22 cellular contexts compared by ENCODE assay signal in the genomic region with DNA sequence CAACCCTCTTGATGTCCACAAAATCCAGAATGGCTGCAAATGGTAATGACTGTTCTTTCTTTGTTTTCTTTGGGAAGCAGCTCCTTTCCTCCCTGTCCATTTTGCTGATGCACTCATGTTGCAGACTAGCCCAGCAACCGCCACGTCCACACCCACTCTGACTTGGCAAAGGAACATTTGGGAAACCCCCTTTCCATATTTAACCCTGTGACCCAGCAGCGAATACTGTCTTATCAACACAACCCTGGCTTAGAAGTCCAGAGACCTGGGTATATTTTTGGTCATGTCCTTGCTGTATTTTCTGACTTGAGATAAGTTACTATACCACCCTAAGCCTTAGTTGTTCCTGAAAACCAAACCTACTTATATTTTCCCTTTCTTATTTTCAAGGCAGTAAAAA. TPM values are rescaled to one million over a fixed set of nuclear protein-coding genes. Genes with fewer than 3 reads are reported as not detected.
DNase-seq lines count a peak whose midpoint lies in the region; ATAC-seq, FAIRE-seq and TF ChIP-seq lines count a peak whose summit lies in the region.
"Had no signal": no experiment of that assay in that cellular context is flagged by ENCODE, and none has a peak within 500 bp of the region (broad histone marks: within the 10 kb centered on the region; RNA-seq: fewer than 3 reads in every experiment).

No MANE protein-coding gene starts in this region.

- H3K27ac Mint-ChIP-seq in astrocyte (ENCODE audit: unreplicated experiment) = peak overlapping the region; percentile 30
- H3K27ac Mint-ChIP-seq in CD4-positive, alpha-beta memory T cell = peak overlapping the region in 1 of 7 donors; percentile 60

- H4K20me1 ChIP-seq in astrocyte (ENCODE audit: insufficient read depth, low read length) = no peaks in the 10 kb centered on the region

- H3K27me3 ChIP-seq in astrocyte (ENCODE audit: insufficient read depth, low read length) = peaks cover 31% of the 10 kb centered on the region
- H3K27me3 ChIP-seq in lower lobe of right lung (ENCODE audit: low read depth) = no peaks in the 10 kb centered on the region
- no peaks in the 10 kb centered on the region for H3K27me3 ChIP-seq in uterus
- no peaks in the 10 kb centered on the region for H3K27me3 ChIP-seq in CD4-positive, alpha-beta memory T cell (ENCODE audit: insufficient read depth, low read length)
- H3K27me3 ChIP-seq: transverse colon had no signal

- FAIRE-seq in astrocyte (lab: Jason Lieb, UNC) (no peak), RCC 7860 (lab: Jason Lieb, UNC) (no peak)

- H3K36me3 ChIP-seq in astrocyte (ENCODE audit: insufficient read depth, low read length) = no peaks in the 10 kb centered on the region
- no peaks in the 10 kb centered on the region for H3K36me3 ChIP-seq in lower lobe of right lung
- no peaks in the 10 kb centered on the region for H3K36me3 ChIP-seq in uterus
- no peaks in the 10 kb centered on the region for H3K36me3 ChIP-seq in CD4-positive, alpha-beta memory T cell (ENCODE audit: insufficient read depth, low read length)
- H3K36me3 ChIP-seq: MG63, prostate gland, transverse colon had no signal

- TF ChIP-seq POLR2A in uterus (IDR thresholded peaks at IDR 0.05) = no peak

- no peak overlapping the region for H3K4me3 Mint-ChIP-seq in astrocyte (ENCODE audit: unreplicated experiment)
- no peak overlapping the region for H3K4me3 Mint-ChIP-seq in CD4-positive, alpha-beta memory T cell
- H3K4me3 Mint-ChIP-seq: nephron had no signal

- POLR2A ChIA-PET in CD4-positive, alpha-beta memory T cell (lab: Charles Lee; ENCODE audit: partially characterized antibody) = no interaction called here

- H3K9ac ChIP-seq in astrocyte (ENCODE audit: low read length) = no peak overlapping the region

- no peak overlapping the region for H3K4me2 ChIP-seq in astrocyte (ENCODE audit: low read length)

- ATAC-seq in lower lobe of right lung = peak; percentile 42 to 62

- H3K4me1 Mint-ChIP-seq in astrocyte (ENCODE audit: low read depth, unreplicated experiment) = peaks cover 4% of the 10 kb centered on the region
- H3K4me1 Mint-ChIP-seq in CD4-positive, alpha-beta memory T cell = peaks cover 0 to 2% (median 0%) of the 10 kb centered on the region in 4 donors

- H3K4me3 ChIP-seq in astrocyte (ENCODE audit: insufficient read depth, low read depth, low read length) = no peak overlapping the region
- no peak overlapping the region for H3K4me3 ChIP-seq in fibroblast of pulmonary artery (replicated peaks; ENCODE audit: low read depth, low read length)
- no peak overlapping the region for H3K4me3 ChIP-seq in lower lobe of right lung
- H3K4me3 ChIP-seq in uterus = no peak overlapping the region
- H3K4me3 ChIP-seq in CD4-positive, alpha-beta memory T cell (ENCODE audit: low read length in 2 of 2) = no peak overlapping the region
- H3K4me3 ChIP-seq: lung, MG63, prostate gland, transverse colon had no signal

- H3K9me3 Mint-ChIP-seq in astrocyte (ENCODE audit: unreplicated experiment) = peaks cover 8% of the 10 kb centered on the region
- peaks cover 0 to 2% (median 0%) of the 10 kb centered on the region in 8 donors for H3K9me3 Mint-ChIP-seq in CD4-positive, alpha-beta memory T cell
- H3K9me3 Mint-ChIP-seq: nephron had no signal

- H3K9me3 ChIP-seq in astrocyte (ENCODE audit: insufficient read depth, low read depth, low read length) = no peaks in the 10 kb centered on the region
- H3K9me3 ChIP-seq in lower lobe of right lung = no peaks in the 10 kb centered on the region
- no peaks in the 10 kb centered on the region for H3K9me3 ChIP-seq in uterus
- no peaks in the 10 kb centered on the region for H3K9me3 ChIP-seq in CD4-positive, alpha-beta memory T cell (ENCODE audit: control insufficient read depth in 1 of 2, low read length in 2 of 2)
- H3K9me3 ChIP-seq: prostate gland had no signal

- H3K4me1 ChIP-seq in astrocyte (ENCODE audit: insufficient read depth, low read length) (no peaks in the 10 kb centered on the region), lower lobe of right lung (peaks cover 38% of the 10 kb centered on the region), uterus (no peaks in the 10 kb centered on the region)
- no peaks in the 10 kb centered on the region for H3K4me1 ChIP-seq in CD4-positive, alpha-beta memory T cell (ENCODE audit: insufficient read depth, low read length)
- H3K4me1 ChIP-seq: transverse colon had no signal

- H3K79me2 ChIP-seq in astrocyte (ENCODE audit: insufficient read depth, low read length) = no peaks in the 10 kb centered on the region

- CTCF ChIA-PET in CD4-positive, alpha-beta memory T cell (lab: Charles Lee; ENCODE audit: partially characterized antibody) = no interaction called here

- peaks cover 3% of the 10 kb centered on the region for H3K36me3 Mint-ChIP-seq in astrocyte (ENCODE audit: low read depth, unreplicated experiment)
- H3K36me3 Mint-ChIP-seq in CD4-positive, alpha-beta memory T cell = no peaks in the 10 kb centered on the region

- no peak overlapping the region for H3K27ac ChIP-seq in astrocyte (ENCODE audit: low read depth, low read length)
- no peak overlapping the region for H3K27ac ChIP-seq in lower lobe of right lung
- H3K27ac ChIP-seq in uterus = no peak overlapping the region
- no peak overlapping the region for H3K27ac ChIP-seq in CD4-positive, alpha-beta memory T cell (ENCODE audit: low read depth, low read length)
- H3K27ac ChIP-seq: prostate gland had no signal

- TF ChIP-seq CTCF in astrocyte (IDR thresholded peaks at IDR 0.05; ENCODE audit: insufficient read depth, low read depth, low read length) (no peak), fibroblast of pulmonary artery (IDR thresholded peaks at IDR 0.05; ENCODE audit: low read length, missing control alignments) (no peak), lower lobe of right lung (IDR thresholded peaks at IDR 0.05) (no peak), uterus (IDR thresholded peaks at IDR 0.05) (no peak)

- H2AFZ ChIP-seq in astrocyte (ENCODE audit: low read depth, low read length) = no peak overlapping the region

- H3K27me3 Mint-ChIP-seq in astrocyte (ENCODE audit: low read depth, unreplicated experiment) = peaks cover 50% of the 10 kb centered on the region
- peaks cover 12% of the 10 kb centered on the region in 2 donors for H3K27me3 Mint-ChIP-seq in CD4-positive, alpha-beta memory T cell

- intact Hi-C loops in lower lobe of right lung (cut with DNase I) = no loop called here
- intact Hi-C loops in uterus (cut with DNase I; ENCODE audit: low total_unique reads) = no loop called here
- intact Hi-C loops in CD4-positive, alpha-beta memory T cell (cut with micrococcal nuclease) = no loop called here

- DNase-seq in A172 (ENCODE audit: low spot score) = peak; percentile 58
- no peak for DNase-seq in astrocyte (ENCODE audit: low read depth)
- peak; percentile 28 for DNase-seq in fibroblast of pulmonary artery (ENCODE audit: low read depth)
- no peak for DNase-seq in lower lobe of right lung
- DNase-seq in NCI-H748 (lab: John Stamatoyannopoulos, UW; ENCODE audit: unreplicated experiment) = no peak
- DNase-seq in uterus = no peak
- DNase-seq in RCC 7860 (ENCODE audit: low spot score) = no peak
- no peak for DNase-seq in CD4-positive, alpha-beta memory T cell
- DNase-seq: activated CD4-positive, alpha-beta T cell treated with anti-CD3 and anti-CD28 coated beads for 48 hours; activated gamma-delta T cell; DND-41; MG63; NCI-H1694 treated with DMSO at 0.1 percent for 48 hours; NCI-H345; stimulated activated CD4-positive, alpha-beta T cell treated with anti-CD3 and anti-CD28 coated beads, Interleukin-15, amount 100 ng/mL, for 24 hours; stimulated activated naive CD4-positive, alpha-beta T cell treated with Interleukin-2 at 50 U/mL for 16 hours; transverse colon had no signal

RNA-seq across cellular contexts. Expression of a gene that starts 18.1 kb away (rescaled TPM):
- not detected in 2 replicates for total RNA-seq in A172 (2014; rRNA removed; shearing (Covaris generic))
- total RNA-seq in astrocyte (not detected in 2 replicates), lower lobe of right lung (40.1 TPM), uterus (10 to 100 TPM; 14.6 to 44.5 (median 27.2) TPM)
- not detected for total RNA-seq in CD4-positive, alpha-beta memory T cell
- not detected for polyA plus RNA-seq in CD4-positive, alpha-beta memory T cell
- total RNA-seq: H4, RPMI7951 had no signal

RNA-seq across cellular contexts. Expression of a gene that starts 18.3 kb away (rescaled TPM):
- not detected in 2 replicates for total RNA-seq in A172 (2014; rRNA removed; shearing (Covaris generic))
- total RNA-seq in astrocyte = not detected in 2 replicates
- total RNA-seq in lower lobe of right lung = 20.2 TPM
- 10 to 100 TPM in 2 of 4 donors, 1 to 10 TPM in 2; 1.3 to 19.7 (median 6.9) TPM for total RNA-seq in uterus
- total RNA-seq in CD4-positive, alpha-beta memory T cell = not detected
- not detected for polyA plus RNA-seq in CD4-positive, alpha-beta memory T cell
- total RNA-seq: H4, RPMI7951 had no signal

RNA-seq across cellular contexts. Expression of a gene that starts 38.1 kb away (rescaled TPM):
- 56.2 and 59.8 TPM in 2 replicates for total RNA-seq in A172 (2014; rRNA removed; shearing (Covaris generic))
- total RNA-seq in astrocyte = 85.3 and 85.4 TPM in 2 replicates
- total RNA-seq in lower lobe of right lung = 79.5 TPM
- 10 to 100 TPM in 3 of 4 donors, 1 to 10 TPM in 1; 5.4 to 69.7 (median 28.4) TPM for total RNA-seq in uterus
- total RNA-seq in CD4-positive, alpha-beta memory T cell = 100 to 1,000 TPM; 112 to 132 TPM
- polyA plus RNA-seq in CD4-positive, alpha-beta memory T cell = 10 to 100 TPM in 1 of 2 donors, 1 to 10 TPM in 1; 6.4 to 18.6 TPM

RNA-seq across cellular contexts. Expression of a gene that starts 47.2 kb away (rescaled TPM):
- not detected in 2 replicates for total RNA-seq in A172 (2014; rRNA removed; shearing (Covaris generic))
- total RNA-seq in astrocyte = 0.20 and 0.24 TPM in 2 replicates
- total RNA-seq in lower lobe of right lung = not detected
- total RNA-seq in uterus = 1 to 10 TPM in 1 of 4 donors, not detected in 3; 1.1 TPM
- not detected for total RNA-seq in CD4-positive, alpha-beta memory T cell
- polyA plus RNA-seq in CD4-positive, alpha-beta memory T cell = not detected
- total RNA-seq: H4, RPMI7951 had no signal

Comparison
In these comparisons a context has a peak if more than half of its experiments do, and no peak if none do; other contexts are left out.
1. DNase-seq: peak in A172 (single experiment) and fibroblast of pulmonary artery (single experiment); none in astrocyte (single experiment), lower lobe of right lung (single experiment), NCI-H748 (single experiment), uterus (0 of 2), RCC 7860 (single experiment) and CD4-positive, alpha-beta memory T cell (0 of 5).
2. RNA of a gene that starts 18.1 kb away (total RNA-seq): 40.1 TPM in lower lobe of right lung (single experiment) and 14.6 to 44.5 TPM in uterus; not detected in CD4-positive, alpha-beta memory T cell, not detected in A172 and not detected in astrocyte; every median in the first group is over 10 times any median in the second.